In the genomic region with DNA sequence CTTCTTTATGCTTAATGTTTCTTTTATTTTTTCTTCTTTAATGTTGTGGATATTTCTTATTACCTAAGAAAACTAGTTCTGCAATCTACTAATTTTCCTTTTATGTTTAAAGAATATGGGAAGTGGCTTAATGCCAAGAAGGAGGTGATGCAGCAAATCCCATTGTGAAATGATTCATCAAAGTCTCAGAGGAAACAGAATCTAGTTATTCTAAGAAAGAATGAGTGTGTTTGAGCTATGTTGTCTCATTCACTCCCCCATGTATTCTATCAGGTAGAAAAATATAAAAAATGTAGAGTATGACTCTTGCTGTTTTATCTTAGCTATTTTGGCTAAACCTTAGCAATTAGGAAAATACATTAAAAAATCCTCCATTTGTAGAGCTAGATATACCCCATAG, we compare ENCODE assay signal across 1 cellular context.
A peak's percentile ranks its signal among the peaks of the same experiment; 100 is the strongest.
TF ChIP-seq lines count a peak whose summit lies in the region.

No MANE protein-coding gene starts in this region.

TF ChIP-seq in K562, 482 proteins besides CTCF, POLR2A, EP300 and RAD21 (continued from another document and continues in another):
- TF ChIP-seq, protein P1, sequence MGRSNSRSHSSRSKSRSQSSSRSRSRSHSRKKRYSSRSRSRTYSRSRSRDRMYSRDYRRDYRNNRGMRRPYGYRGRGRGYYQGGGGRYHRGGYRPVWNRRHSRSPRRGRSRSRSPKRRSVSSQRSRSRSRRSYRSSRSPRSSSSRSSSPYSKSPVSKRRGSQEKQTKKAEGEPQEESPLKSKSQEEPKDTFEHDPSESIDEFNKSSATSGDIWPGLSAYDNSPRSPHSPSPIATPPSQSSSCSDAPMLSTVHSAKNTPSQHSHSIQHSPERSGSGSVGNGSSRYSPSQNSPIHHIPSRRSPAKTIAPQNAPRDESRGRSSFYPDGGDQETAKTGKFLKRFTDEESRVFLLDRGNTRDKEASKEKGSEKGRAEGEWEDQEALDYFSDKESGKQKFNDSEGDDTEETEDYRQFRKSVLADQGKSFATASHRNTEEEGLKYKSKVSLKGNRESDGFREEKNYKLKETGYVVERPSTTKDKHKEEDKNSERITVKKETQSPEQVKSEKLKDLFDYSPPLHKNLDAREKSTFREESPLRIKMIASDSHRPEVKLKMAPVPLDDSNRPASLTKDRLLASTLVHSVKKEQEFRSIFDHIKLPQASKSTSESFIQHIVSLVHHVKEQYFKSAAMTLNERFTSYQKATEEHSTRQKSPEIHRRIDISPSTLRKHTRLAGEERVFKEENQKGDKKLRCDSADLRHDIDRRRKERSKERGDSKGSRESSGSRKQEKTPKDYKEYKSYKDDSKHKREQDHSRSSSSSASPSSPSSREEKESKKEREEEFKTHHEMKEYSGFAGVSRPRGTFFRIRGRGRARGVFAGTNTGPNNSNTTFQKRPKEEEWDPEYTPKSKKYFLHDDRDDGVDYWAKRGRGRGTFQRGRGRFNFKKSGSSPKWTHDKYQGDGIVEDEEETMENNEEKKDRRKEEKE (IDR thresholded peaks at IDR 0.05; ENCODE audit: borderline replicate concordance in 1 of 2, control insufficient read depth in 1 of 2, low read depth in 2 of 2, low read length in 1 of 2): no peak
- TF ChIP-seq CXXC5 (CRISPR knock-in tag; IDR thresholded peaks at IDR 0.05) (no peak), RB1 (IDR thresholded peaks at IDR 0.05; ENCODE audit: low read depth) (no peak), NFRKB (IDR thresholded peaks at IDR 0.05; ENCODE audit: low read depth) (no peak), NCOA1 (IDR thresholded peaks at IDR 0.05; ENCODE audit: low read depth) (no peak), CBFA2T3 (IDR thresholded peaks at IDR 0.05) (no peak), MAFF (IDR thresholded peaks at IDR 0.05; ENCODE audit: low read length) (peak; percentile 33; the same call in 1 of the 2 replicates), ZNF384 (IDR thresholded peaks at IDR 0.05; ENCODE audit: low read depth, low read length) (no peak), ZNF324 (CRISPR knock-in tag; IDR thresholded peaks at IDR 0.05) (no peak), RBM34 (IDR thresholded peaks at IDR 0.05; ENCODE audit: borderline replicate concordance, insufficient read depth, low read length) (no peak), NONO (IDR thresholded peaks at IDR 0.05; ENCODE audit: low read depth in 2 of 2, low read length in 1 of 2) (no peak), YY1 (IDR thresholded peaks at IDR 0.05; ENCODE audit: borderline replicate concordance in 1 of 3, control insufficient read depth in 1 of 3, extremely low read depth in 1 of 3, insufficient read depth in 3 of 3, insufficient read length in 1 of 3, insufficient replicate concordance in 2 of 3, low read depth in 1 of 3, low read length in 2 of 3) (no peak), ZBTB2 (IDR thresholded peaks at IDR 0.05) (no peak), HMGN3 (IDR thresholded peaks at IDR 0.05; ENCODE audit: borderline replicate concordance, extremely low read depth, insufficient read length, low read depth, low read length) (no peak), NR3C1 (CRISPR knock-in tag; IDR thresholded peaks at IDR 0.05) (no peak), HSF4 (CRISPR knock-in tag; IDR thresholded peaks at IDR 0.05; ENCODE audit: borderline replicate concordance) (no peak), KLF1 (tag; IDR thresholded peaks at IDR 0.05) (no peak), ZNF316 (IDR thresholded peaks at IDR 0.05) (peak; percentile 42; the same call in 1 of the 2 replicates), GTF3C2 (IDR thresholded peaks at IDR 0.05; ENCODE audit: borderline replicate concordance, extremely low read depth, insufficient read length) (no peak), L3MBTL2 (IDR thresholded peaks at IDR 0.05) (no peak), ZNF232 (CRISPR knock-in tag; IDR thresholded peaks at IDR 0.05) (no peak), ZNF146 (CRISPR knock-in tag; IDR thresholded peaks at IDR 0.05; ENCODE audit: unreplicated experiment) (no peak), SRSF1 (IDR thresholded peaks at IDR 0.05; ENCODE audit: low read depth, low read length) (no peak), ILF3 (IDR thresholded peaks at IDR 0.05; ENCODE audit: borderline replicate concordance) (no peak), NCOA6 (IDR thresholded peaks at IDR 0.05) (no peak), SUPT5H (IDR thresholded peaks at IDR 0.05) (no peak), MXD1 (CRISPR knock-in tag; IDR thresholded peaks at IDR 0.05; ENCODE audit: borderline replicate concordance, poor library complexity, severe bottlenecking) (no peak), CREB3L1 (IDR thresholded peaks at IDR 0.05; ENCODE audit: borderline replicate concordance, low read depth) (no peak), TEAD4 (IDR thresholded peaks at IDR 0.05; ENCODE audit: low read length) (no peak), TEAD4 (CRISPR knock-in tag; IDR thresholded peaks at IDR 0.05; ENCODE audit: borderline replicate concordance) (no peak), TSC22D4 (tag; IDR thresholded peaks at IDR 0.05) (no peak), MYBL2 (IDR thresholded peaks at IDR 0.05; ENCODE audit: low read depth) (no peak), MYBL2 (CRISPR knock-in tag; IDR thresholded peaks at IDR 0.05; ENCODE audit: borderline replicate concordance) (no peak), MTA3 (IDR thresholded peaks at IDR 0.05; ENCODE audit: borderline replicate concordance) (no peak), DPF2 (IDR thresholded peaks at IDR 0.05) (0 out of 2 replicates have a peak, but pooled peaks have one; percentile 20), PHB2 (IDR thresholded peaks at IDR 0.05; ENCODE audit: low read depth) (no peak), ZNF444 (CRISPR knock-in tag; IDR thresholded peaks at IDR 0.05) (no peak), NFIC (IDR thresholded peaks at IDR 0.05) (peak; percentile 91), SP1 (CRISPR knock-in tag; IDR thresholded peaks at IDR 0.05) (no peak), CBX5 (IDR thresholded peaks at IDR 0.05; ENCODE audit: borderline replicate concordance, low read depth) (no peak), NFXL1 (CRISPR knock-in tag; IDR thresholded peaks at IDR 0.05) (no peak), SLC30A9 (CRISPR knock-in tag; IDR thresholded peaks at IDR 0.05) (no peak)
- TF ChIP-seq, protein P2, sequence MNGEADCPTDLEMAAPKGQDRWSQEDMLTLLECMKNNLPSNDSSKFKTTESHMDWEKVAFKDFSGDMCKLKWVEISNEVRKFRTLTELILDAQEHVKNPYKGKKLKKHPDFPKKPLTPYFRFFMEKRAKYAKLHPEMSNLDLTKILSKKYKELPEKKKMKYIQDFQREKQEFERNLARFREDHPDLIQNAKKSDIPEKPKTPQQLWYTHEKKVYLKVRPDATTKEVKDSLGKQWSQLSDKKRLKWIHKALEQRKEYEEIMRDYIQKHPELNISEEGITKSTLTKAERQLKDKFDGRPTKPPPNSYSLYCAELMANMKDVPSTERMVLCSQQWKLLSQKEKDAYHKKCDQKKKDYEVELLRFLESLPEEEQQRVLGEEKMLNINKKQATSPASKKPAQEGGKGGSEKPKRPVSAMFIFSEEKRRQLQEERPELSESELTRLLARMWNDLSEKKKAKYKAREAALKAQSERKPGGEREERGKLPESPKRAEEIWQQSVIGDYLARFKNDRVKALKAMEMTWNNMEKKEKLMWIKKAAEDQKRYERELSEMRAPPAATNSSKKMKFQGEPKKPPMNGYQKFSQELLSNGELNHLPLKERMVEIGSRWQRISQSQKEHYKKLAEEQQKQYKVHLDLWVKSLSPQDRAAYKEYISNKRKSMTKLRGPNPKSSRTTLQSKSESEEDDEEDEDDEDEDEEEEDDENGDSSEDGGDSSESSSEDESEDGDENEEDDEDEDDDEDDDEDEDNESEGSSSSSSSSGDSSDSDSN (IDR thresholded peaks at IDR 0.05; ENCODE audit: borderline replicate concordance in 1 of 2, low read depth in 2 of 2, low read length in 2 of 2): no peak
- TF ChIP-seq, protein P3, sequence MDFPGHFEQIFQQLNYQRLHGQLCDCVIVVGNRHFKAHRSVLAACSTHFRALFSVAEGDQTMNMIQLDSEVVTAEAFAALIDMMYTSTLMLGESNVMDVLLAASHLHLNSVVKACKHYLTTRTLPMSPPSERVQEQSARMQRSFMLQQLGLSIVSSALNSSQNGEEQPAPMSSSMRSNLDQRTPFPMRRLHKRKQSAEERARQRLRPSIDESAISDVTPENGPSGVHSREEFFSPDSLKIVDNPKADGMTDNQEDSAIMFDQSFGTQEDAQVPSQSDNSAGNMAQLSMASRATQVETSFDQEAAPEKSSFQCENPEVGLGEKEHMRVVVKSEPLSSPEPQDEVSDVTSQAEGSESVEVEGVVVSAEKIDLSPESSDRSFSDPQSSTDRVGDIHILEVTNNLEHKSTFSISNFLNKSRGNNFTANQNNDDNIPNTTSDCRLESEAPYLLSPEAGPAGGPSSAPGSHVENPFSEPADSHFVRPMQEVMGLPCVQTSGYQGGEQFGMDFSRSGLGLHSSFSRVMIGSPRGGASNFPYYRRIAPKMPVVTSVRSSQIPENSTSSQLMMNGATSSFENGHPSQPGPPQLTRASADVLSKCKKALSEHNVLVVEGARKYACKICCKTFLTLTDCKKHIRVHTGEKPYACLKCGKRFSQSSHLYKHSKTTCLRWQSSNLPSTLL (IDR thresholded peaks at IDR 0.05): no peak
- TF ChIP-seq, protein P4, sequence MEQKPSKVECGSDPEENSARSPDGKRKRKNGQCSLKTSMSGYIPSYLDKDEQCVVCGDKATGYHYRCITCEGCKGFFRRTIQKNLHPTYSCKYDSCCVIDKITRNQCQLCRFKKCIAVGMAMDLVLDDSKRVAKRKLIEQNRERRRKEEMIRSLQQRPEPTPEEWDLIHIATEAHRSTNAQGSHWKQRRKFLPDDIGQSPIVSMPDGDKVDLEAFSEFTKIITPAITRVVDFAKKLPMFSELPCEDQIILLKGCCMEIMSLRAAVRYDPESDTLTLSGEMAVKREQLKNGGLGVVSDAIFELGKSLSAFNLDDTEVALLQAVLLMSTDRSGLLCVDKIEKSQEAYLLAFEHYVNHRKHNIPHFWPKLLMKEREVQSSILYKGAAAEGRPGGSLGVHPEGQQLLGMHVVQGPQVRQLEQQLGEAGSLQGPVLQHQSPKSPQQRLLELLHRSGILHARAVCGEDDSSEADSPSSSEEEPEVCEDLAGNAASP (IDR thresholded peaks at IDR 0.05): no peak
- TF ChIP-seq, protein P5, sequence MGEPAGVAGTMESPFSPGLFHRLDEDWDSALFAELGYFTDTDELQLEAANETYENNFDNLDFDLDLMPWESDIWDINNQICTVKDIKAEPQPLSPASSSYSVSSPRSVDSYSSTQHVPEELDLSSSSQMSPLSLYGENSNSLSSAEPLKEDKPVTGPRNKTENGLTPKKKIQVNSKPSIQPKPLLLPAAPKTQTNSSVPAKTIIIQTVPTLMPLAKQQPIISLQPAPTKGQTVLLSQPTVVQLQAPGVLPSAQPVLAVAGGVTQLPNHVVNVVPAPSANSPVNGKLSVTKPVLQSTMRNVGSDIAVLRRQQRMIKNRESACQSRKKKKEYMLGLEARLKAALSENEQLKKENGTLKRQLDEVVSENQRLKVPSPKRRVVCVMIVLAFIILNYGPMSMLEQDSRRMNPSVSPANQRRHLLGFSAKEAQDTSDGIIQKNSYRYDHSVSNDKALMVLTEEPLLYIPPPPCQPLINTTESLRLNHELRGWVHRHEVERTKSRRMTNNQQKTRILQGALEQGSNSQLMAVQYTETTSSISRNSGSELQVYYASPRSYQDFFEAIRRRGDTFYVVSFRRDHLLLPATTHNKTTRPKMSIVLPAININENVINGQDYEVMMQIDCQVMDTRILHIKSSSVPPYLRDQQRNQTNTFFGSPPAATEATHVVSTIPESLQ (CRISPR knock-in tag; IDR thresholded peaks at IDR 0.05): no peak
- TF ChIP-seq, protein P6, sequence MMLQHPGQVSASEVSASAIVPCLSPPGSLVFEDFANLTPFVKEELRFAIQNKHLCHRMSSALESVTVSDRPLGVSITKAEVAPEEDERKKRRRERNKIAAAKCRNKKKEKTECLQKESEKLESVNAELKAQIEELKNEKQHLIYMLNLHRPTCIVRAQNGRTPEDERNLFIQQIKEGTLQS (IDR thresholded peaks at IDR 0.05): peak; percentile 21; the same call in 1 of the 2 replicates
- TF ChIP-seq, protein P6 (CRISPR knock-in tag; conservative IDR thresholded peaks at IDR 0.05): no peak
